Comparison of ENCODE assay signal across 1 cellular context in genomic region chr15:51299187-51300015, GRCh38.
TF ChIP-seq lines count a peak whose summit lies in the region.

No MANE protein-coding gene starts in this region.

TF ChIP-seq in HepG2, 621 proteins besides CTCF, POLR2A, EP300 and RAD21 (continued from another document):
- TF ChIP-seq GZF1 (CRISPR knock-in tag; IDR thresholded peaks at IDR 0.05), result peak; percentile 65; the same call in 1 of the 2 replicates
TF ChIP-seq in HepG2: peak in this region for 149.
